In the genomic region with DNA sequence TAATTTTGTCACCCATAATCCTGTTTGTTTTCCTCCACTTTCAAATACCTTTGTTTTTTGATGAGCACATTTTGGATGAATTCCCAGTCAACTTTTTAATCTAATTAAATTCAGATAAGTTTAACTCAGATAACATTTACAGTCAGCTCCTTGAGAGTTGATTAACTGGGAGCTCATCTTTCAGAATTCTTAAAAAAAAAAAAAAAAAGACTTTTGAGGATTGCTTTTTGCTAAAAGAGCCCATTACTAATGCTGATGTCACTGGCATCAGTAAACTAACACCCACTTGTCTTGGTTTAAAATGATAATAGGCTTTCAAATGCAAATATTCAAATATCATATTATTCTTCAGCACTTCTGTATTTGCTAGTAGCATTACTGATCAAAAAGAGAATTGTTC, we compare ENCODE assay signal across 19 cellular contexts. TPM values are rescaled to one million over a fixed set of nuclear protein-coding genes. Genes with fewer than 3 reads are reported as not detected.
"Had no signal": no experiment of that assay in that cellular context is flagged by ENCODE, and none has a peak within 500 bp of the region (broad histone marks: within the 10 kb centered on the region; RNA-seq: fewer than 3 reads in every experiment).

No MANE protein-coding gene starts in this region.

- H3K4me3 ChIP-seq: adrenal gland, gastroesophageal sphincter, heart right ventricle, left ventricle myocardium inferior, psoas muscle, skin epidermis, testis had no signal

- H3K9me3 ChIP-seq: adrenal gland, gastroesophageal sphincter, heart right ventricle, left ventricle myocardium inferior, psoas muscle, testis had no signal

- H3K27me3 ChIP-seq: adrenal gland, gastroesophageal sphincter, heart right ventricle, testis had no signal

- H3K27ac ChIP-seq: adrenal gland, epithelial cell of prostate, psoas muscle, skin epidermis, testis had no signal

- DNase-seq: activated CD4-positive, alpha-beta T cell treated with anti-CD3 and anti-CD28 coated beads for 36 hours; activated CD4-positive, alpha-beta T cell treated with anti-CD3 and anti-CD28 coated beads, Interleukin-2, amount 50 U/mL, for 48 hours; activated gamma-delta T cell; adrenal gland; caudate nucleus; effector memory CD8-positive, alpha-beta T cell; heart right ventricle; immature natural killer cell; kidney glomerular epithelial cell; left ventricle myocardium inferior; psoas muscle; right cardiac atrium; stimulated activated CD4-positive, alpha-beta T cell treated with anti-CD3 and anti-CD28 coated beads, Interleukin-4, amount 100 ng/mL, for 24 hours; testis had no signal

- H3K36me3 ChIP-seq: adrenal gland, gastroesophageal sphincter had no signal

- H3K4me1 ChIP-seq: adrenal gland, testis had no signal

- ATAC-seq: activated CD4-positive, alpha-beta T cell treated with anti-CD3 and anti-CD28 coated beads for 36 hours; effector memory CD8-positive, alpha-beta T cell; gastroesophageal sphincter; heart right ventricle; psoas muscle; right cardiac atrium; stimulated activated effector memory CD8-positive, alpha-beta T cell treated with anti-CD3 and anti-CD28 coated beads, Interleukin-12 subunit alpha, Interleukin-12 subunit beta, amount 100 ng/mL, for 72 hours; WTC11 had no signal

RNA-seq across cellular contexts. Expression of a gene that starts 47.1 kb away (rescaled TPM):
- total RNA-seq: activated CD4-positive, alpha-beta T cell treated with anti-CD3 and anti-CD28 coated beads for 36 hours had no signal
- polyA plus RNA-seq: immature natural killer cell had no signal
